ENCODE assay signal across 1 cellular context in the genomic region with DNA sequence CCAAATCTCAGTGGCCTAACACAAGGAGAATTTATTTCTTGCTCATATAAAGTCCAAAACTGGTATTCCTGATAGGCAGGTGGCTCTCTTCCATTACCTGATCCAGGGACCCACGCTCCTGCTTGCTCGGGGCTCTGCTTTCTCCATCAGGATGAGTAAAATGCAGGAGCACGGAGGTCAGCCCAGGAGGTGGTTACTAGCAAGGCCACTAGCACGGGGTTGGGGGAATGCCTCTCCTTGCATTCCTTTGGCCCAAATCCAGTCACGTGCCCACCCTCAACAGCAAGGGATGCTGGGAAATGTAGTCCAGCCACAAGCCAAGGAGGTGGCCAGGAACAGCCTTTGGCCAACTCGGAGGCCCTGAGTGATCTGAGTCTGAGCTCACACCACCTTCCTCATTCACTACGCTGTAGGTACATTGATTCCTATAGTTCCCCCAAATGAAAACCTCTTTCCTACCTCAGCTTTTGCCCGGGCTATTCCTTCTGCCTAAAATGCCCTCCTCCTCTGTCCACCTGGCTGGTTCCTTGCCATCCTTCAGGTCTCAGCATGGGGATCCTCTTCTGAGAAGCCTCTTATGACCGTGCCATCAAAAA.
TF ChIP-seq lines count a peak whose summit lies in the region.

No MANE protein-coding gene starts in this region.

TF ChIP-seq in GM12878, 131 proteins besides CTCF, POLR2A, EP300 and RAD21 (continued from another document):
- TF ChIP-seq, protein P1, sequence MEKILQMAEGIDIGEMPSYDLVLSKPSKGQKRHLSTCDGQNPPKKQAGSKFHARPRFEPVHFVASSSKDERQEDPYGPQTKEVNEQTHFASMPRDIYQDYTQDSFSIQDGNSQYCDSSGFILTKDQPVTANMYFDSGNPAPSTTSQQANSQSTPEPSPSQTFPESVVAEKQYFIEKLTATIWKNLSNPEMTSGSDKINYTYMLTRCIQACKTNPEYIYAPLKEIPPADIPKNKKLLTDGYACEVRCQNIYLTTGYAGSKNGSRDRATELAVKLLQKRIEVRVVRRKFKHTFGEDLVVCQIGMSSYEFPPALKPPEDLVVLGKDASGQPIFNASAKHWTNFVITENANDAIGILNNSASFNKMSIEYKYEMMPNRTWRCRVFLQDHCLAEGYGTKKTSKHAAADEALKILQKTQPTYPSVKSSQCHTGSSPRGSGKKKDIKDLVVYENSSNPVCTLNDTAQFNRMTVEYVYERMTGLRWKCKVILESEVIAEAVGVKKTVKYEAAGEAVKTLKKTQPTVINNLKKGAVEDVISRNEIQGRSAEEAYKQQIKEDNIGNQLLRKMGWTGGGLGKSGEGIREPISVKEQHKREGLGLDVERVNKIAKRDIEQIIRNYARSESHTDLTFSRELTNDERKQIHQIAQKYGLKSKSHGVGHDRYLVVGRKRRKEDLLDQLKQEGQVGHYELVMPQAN (conservative IDR thresholded peaks at IDR 0.05) = no peak
- no peak for TF ChIP-seq SMAD5 (IDR thresholded peaks at IDR 0.05; ENCODE audit: low read depth)
- TF ChIP-seq TAF1 (IDR thresholded peaks at IDR 0.05; ENCODE audit: borderline replicate concordance, low read depth, low read length) = no peak
- TF ChIP-seq STAT3 (IDR thresholded peaks at IDR 0.05; ENCODE audit: low read depth, low read length) = no peak
- TF ChIP-seq, protein P2, sequence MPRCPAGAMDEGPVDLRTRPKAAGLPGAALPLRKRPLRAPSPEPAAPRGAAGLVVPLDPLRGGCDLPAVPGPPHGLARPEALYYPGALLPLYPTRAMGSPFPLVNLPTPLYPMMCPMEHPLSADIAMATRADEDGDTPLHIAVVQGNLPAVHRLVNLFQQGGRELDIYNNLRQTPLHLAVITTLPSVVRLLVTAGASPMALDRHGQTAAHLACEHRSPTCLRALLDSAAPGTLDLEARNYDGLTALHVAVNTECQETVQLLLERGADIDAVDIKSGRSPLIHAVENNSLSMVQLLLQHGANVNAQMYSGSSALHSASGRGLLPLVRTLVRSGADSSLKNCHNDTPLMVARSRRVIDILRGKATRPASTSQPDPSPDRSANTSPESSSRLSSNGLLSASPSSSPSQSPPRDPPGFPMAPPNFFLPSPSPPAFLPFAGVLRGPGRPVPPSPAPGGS (IDR thresholded peaks at IDR 0.05; ENCODE audit: borderline replicate concordance, insufficient read depth, low read depth, low read length, poor library complexity, severe bottlenecking) = no peak
- TF ChIP-seq, protein P3, sequence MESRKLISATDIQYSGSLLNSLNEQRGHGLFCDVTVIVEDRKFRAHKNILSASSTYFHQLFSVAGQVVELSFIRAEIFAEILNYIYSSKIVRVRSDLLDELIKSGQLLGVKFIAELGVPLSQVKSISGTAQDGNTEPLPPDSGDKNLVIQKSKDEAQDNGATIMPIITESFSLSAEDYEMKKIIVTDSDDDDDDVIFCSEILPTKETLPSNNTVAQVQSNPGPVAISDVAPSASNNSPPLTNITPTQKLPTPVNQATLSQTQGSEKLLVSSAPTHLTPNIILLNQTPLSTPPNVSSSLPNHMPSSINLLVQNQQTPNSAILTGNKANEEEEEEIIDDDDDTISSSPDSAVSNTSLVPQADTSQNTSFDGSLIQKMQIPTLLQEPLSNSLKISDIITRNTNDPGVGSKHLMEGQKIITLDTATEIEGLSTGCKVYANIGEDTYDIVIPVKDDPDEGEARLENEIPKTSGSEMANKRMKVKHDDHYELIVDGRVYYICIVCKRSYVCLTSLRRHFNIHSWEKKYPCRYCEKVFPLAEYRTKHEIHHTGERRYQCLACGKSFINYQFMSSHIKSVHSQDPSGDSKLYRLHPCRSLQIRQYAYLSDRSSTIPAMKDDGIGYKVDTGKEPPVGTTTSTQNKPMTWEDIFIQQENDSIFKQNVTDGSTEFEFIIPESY (IDR thresholded peaks at IDR 0.05) = no peak
- no peak for TF ChIP-seq ASH2L (IDR thresholded peaks at IDR 0.05; ENCODE audit: borderline replicate concordance, low read depth)
- TF ChIP-seq, protein P4, sequence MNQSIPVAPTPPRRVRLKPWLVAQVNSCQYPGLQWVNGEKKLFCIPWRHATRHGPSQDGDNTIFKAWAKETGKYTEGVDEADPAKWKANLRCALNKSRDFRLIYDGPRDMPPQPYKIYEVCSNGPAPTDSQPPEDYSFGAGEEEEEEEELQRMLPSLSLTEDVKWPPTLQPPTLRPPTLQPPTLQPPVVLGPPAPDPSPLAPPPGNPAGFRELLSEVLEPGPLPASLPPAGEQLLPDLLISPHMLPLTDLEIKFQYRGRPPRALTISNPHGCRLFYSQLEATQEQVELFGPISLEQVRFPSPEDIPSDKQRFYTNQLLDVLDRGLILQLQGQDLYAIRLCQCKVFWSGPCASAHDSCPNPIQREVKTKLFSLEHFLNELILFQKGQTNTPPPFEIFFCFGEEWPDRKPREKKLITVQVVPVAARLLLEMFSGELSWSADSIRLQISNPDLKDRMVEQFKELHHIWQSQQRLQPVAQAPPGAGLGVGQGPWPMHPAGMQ (IDR thresholded peaks at IDR 0.05; ENCODE audit: borderline replicate concordance) = no peak
- TF ChIP-seq, protein P5, sequence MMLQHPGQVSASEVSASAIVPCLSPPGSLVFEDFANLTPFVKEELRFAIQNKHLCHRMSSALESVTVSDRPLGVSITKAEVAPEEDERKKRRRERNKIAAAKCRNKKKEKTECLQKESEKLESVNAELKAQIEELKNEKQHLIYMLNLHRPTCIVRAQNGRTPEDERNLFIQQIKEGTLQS (IDR thresholded peaks at IDR 0.05; ENCODE audit: borderline replicate concordance, extremely low read depth, low read depth, low read length) = peak; percentile 83
- TF ChIP-seq, protein P6, sequence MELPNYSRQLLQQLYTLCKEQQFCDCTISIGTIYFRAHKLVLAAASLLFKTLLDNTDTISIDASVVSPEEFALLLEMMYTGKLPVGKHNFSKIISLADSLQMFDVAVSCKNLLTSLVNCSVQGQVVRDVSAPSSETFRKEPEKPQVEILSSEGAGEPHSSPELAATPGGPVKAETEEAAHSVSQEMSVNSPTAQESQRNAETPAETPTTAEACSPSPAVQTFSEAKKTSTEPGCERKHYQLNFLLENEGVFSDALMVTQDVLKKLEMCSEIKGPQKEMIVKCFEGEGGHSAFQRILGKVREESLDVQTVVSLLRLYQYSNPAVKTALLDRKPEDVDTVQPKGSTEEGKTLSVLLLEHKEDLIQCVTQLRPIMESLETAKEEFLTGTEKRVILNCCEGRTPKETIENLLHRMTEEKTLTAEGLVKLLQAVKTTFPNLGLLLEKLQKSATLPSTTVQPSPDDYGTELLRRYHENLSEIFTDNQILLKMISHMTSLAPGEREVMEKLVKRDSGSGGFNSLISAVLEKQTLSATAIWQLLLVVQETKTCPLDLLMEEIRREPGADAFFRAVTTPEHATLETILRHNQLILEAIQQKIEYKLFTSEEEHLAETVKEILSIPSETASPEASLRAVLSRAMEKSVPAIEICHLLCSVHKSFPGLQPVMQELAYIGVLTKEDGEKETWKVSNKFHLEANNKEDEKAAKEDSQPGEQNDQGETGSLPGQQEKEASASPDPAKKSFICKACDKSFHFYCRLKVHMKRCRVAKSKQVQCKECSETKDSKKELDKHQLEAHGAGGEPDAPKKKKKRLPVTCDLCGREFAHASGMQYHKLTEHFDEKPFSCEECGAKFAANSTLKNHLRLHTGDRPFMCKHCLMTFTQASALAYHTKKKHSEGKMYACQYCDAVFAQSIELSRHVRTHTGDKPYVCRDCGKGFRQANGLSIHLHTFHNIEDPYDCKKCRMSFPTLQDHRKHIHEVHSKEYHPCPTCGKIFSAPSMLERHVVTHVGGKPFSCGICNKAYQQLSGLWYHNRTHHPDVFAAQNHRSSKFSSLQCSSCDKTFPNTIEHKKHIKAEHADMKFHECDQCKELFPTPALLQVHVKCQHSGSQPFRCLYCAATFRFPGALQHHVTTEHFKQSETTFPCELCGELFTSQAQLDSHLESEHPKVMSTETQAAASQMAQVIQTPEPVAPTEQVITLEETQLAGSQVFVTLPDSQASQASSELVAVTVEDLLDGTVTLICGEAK (IDR thresholded peaks at IDR 0.05; ENCODE audit: borderline replicate concordance) = no peak
- no peak for TF ChIP-seq CHD4 (IDR thresholded peaks at IDR 0.05)
- peak; percentile 76 for TF ChIP-seq SIX5 (IDR thresholded peaks at IDR 0.05; ENCODE audit: low read depth, low read length, severe bottlenecking)
- TF ChIP-seq BHLHE40 (IDR thresholded peaks at IDR 0.05; ENCODE audit: borderline replicate concordance in 1 of 2, low read depth in 2 of 2, low read length in 1 of 2) = peak in 1 of 2 experiments; percentile 60; a peak in 2 of 4 replicates
- no peak for TF ChIP-seq MXI1 (IDR thresholded peaks at IDR 0.05; ENCODE audit: low read depth, low read length)
- TF ChIP-seq, protein P7, sequence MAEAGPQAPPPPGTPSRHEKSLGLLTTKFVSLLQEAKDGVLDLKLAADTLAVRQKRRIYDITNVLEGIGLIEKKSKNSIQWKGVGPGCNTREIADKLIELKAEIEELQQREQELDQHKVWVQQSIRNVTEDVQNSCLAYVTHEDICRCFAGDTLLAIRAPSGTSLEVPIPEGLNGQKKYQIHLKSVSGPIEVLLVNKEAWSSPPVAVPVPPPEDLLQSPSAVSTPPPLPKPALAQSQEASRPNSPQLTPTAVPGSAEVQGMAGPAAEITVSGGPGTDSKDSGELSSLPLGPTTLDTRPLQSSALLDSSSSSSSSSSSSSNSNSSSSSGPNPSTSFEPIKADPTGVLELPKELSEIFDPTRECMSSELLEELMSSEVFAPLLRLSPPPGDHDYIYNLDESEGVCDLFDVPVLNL (IDR thresholded peaks at IDR 0.05; ENCODE audit: low read depth, low read length) = no peak
- no peak for TF ChIP-seq NRF1 (conservative IDR thresholded peaks at IDR 0.05; ENCODE audit: low read depth, low read length)
- no peak for TF ChIP-seq RB1 (IDR thresholded peaks at IDR 0.05; ENCODE audit: borderline replicate concordance)
- TF ChIP-seq, protein P8, sequence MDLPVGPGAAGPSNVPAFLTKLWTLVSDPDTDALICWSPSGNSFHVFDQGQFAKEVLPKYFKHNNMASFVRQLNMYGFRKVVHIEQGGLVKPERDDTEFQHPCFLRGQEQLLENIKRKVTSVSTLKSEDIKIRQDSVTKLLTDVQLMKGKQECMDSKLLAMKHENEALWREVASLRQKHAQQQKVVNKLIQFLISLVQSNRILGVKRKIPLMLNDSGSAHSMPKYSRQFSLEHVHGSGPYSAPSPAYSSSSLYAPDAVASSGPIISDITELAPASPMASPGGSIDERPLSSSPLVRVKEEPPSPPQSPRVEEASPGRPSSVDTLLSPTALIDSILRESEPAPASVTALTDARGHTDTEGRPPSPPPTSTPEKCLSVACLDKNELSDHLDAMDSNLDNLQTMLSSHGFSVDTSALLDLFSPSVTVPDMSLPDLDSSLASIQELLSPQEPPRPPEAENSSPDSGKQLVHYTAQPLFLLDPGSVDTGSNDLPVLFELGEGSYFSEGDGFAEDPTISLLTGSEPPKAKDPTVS (IDR thresholded peaks at IDR 0.05; ENCODE audit: low read depth, low read length) = no peak
TF ChIP-seq in GM12878: peak in this region for 8.
